Comparison of ENCODE assay signal across 24 cellular contexts in genomic region chr4:149987777-149988410, GRCh38.
DNase-seq lines count a peak whose midpoint lies in the region; ATAC-seq and TF ChIP-seq lines count a peak whose summit lies in the region.
"Had no signal": no experiment of that assay in that cellular context is flagged by ENCODE, and none has a peak within 500 bp of the region (broad histone marks: within the 10 kb centered on the region; RNA-seq: fewer than 3 reads in every experiment).

No MANE protein-coding gene starts in this region.

- DNase-seq in GM23248 (no peak), SK-N-SH (no peak), fibroblast of peridontal ligament (ENCODE audit: extremely low read depth) (peak; percentile 53), retina (peak; percentile 59), caudate nucleus (lab: John Stamatoyannopoulos, UW) (no peak)
- DNase-seq: activated CD8-positive, alpha-beta memory T cell treated with anti-CD3 and anti-CD28 coated beads, Interleukin-2, amount 50 U/mL, for 4 hours; activated effector memory CD4-positive, alpha-beta T cell treated with anti-CD3 and anti-CD28 coated beads, Interleukin-2, amount 50 U/mL, for 16 hours; body of pancreas; DMS79; effector memory CD8-positive, alpha-beta T cell; heart right ventricle; left ventricle myocardium superior; NCI-H1092; NCI-H1930; stimulated activated CD4-positive, alpha-beta T cell treated with anti-CD3 and anti-CD28 coated beads, Interleukin-2, amount 100 ng/mL, for 48 hours; stimulated activated naive B cell treated with anti-CD40 and anti-IgM and Interleukin-4, amounts not matched to agents 10 μg/mL and 1 μg/mL and 100 μg/mL, for 72 hours; T-helper 2 cell had no signal

- no peaks in the 10 kb centered on the region for H3K79me2 ChIP-seq in GM23248 (ENCODE audit: insufficient read depth)
- H3K79me2 ChIP-seq in SK-N-SH (ENCODE audit: insufficient read depth): no peaks in the 10 kb centered on the region

- H3K4me2 ChIP-seq in GM23248 (ENCODE audit: unreplicated experiment) (no peak overlapping the region), SK-N-SH (peak overlapping the region; percentile 62)

- WGBS in GM23248 (ENCODE audit: low coverage in 1 of 2, low lambda C conversion rate in 2 of 2, missing lambda C conversion rate in 2 of 2), 2 experiments: 70 to 79% methylated on average over 3 of the region's 3 CpGs
- 13% methylated on average over 3 of the region's 3 CpGs for WGBS in SK-N-SH (ENCODE audit: low lambda C conversion rate)

- POLR2A ChIA-PET in SK-N-SH (lab: Yijun Ruan, JAX): no interaction called here

- no peaks in the 10 kb centered on the region for H3K36me3 ChIP-seq in GM23248 (ENCODE audit: low read depth)
- H3K36me3 ChIP-seq in SK-N-SH (replicated peaks in 1 of 2; ENCODE audit: control insufficient read depth in 1 of 2, insufficient read depth in 2 of 2, low read length in 1 of 2): no peaks in the 10 kb centered on the region
- H3K36me3 ChIP-seq: heart right ventricle, neutrophil, thoracic aorta had no signal

- H3K4me3 ChIP-seq in GM23248: no peak overlapping the region
- peak overlapping the region in 1 of 2 experiments; percentile 19; a peak in 1 of 4 replicates for H3K4me3 ChIP-seq in SK-N-SH (ENCODE audit: low read depth in 2 of 2, low read length in 1 of 2)
- H3K4me3 ChIP-seq: body of pancreas, heart right ventricle, thoracic aorta had no signal

- H3K27ac ChIP-seq in GM23248 (no peak overlapping the region), SK-N-SH (ENCODE audit: low read depth in 2 of 2, low read length in 1 of 2) (peak overlapping the region; percentile 54 to 95), caudate nucleus (ENCODE audit: low read depth, low read length) (no peak overlapping the region)
- H3K27ac ChIP-seq: body of pancreas, HL-60, neutrophil, thoracic aorta, VCaP had no signal

- no peaks in the 10 kb centered on the region for H3K9me2 ChIP-seq in GM23248 (ENCODE audit: insufficient read depth)
- H3K9me2 ChIP-seq in SK-N-SH: no peaks in the 10 kb centered on the region

- H3F3A ChIP-seq in GM23248 (ENCODE audit: insufficient read depth) (no peaks in the 10 kb centered on the region), SK-N-SH (replicated peaks; ENCODE audit: insufficient read depth) (no peaks in the 10 kb centered on the region)

- no peak for TF ChIP-seq RAD21 in SK-N-SH (IDR thresholded peaks at IDR 0.05; ENCODE audit: low read length)

- 0 out of 2 replicates have a peak overlapping the region, but pooled peaks have one; percentile 25 for H2AFZ ChIP-seq in GM23248
- H2AFZ ChIP-seq in SK-N-SH (ENCODE audit: low read depth): peak overlapping the region; percentile 64; the same call in 1 of the 2 replicates

- in situ Hi-C loops in GM23248 (cut with MboI): loop anchor here (25.0 kb wide), 1 partner anchor 599 kb away; the partner anchor contains the start of gene MAB21L2

- H4K20me1 ChIP-seq in GM23248 (ENCODE audit: insufficient read depth) (no peaks in the 10 kb centered on the region), SK-N-SH (ENCODE audit: insufficient read depth) (no peaks in the 10 kb centered on the region)

- CTCF ChIA-PET in SK-N-SH (lab: Yijun Ruan, JAX): interaction anchor here (1.1 to 4.2 kb wide), 6 partner anchors 11 to 879 kb away, joined by 3 to 18 read pairs (median 4); no protein-coding TSS in a partner anchor

- H3K4me1 ChIP-seq in GM23248 (ENCODE audit: insufficient read depth): no peaks in the 10 kb centered on the region
- H3K4me1 ChIP-seq in SK-N-SH (ENCODE audit: control insufficient read depth in 1 of 2, insufficient read depth in 2 of 2, low read depth in 1 of 2, low read length in 1 of 2): peaks cover 13 to 16% of the 10 kb centered on the region in 2 experiments

- H3K9ac ChIP-seq in GM23248 (no peak overlapping the region), SK-N-SH (no peak overlapping the region)

- no peak for TF ChIP-seq CTCF in SK-N-SH (IDR thresholded peaks at IDR 0.05)

- H3K9me3 ChIP-seq in GM23248 (ENCODE audit: low read depth): no peaks in the 10 kb centered on the region
- no peaks in the 10 kb centered on the region for H3K9me3 ChIP-seq in SK-N-SH
- H3K9me3 ChIP-seq: body of pancreas, heart right ventricle, neutrophil, thoracic aorta had no signal

- ATAC-seq in GM21515 (IDR thresholded peaks at IDR 0.05; ENCODE audit: unreplicated experiment) (no peak), HG03571 (IDR thresholded peaks at IDR 0.05; ENCODE audit: unreplicated experiment) (no peak)
- ATAC-seq: body of pancreas; effector memory CD8-positive, alpha-beta T cell; HepG2; left ventricle myocardium superior; stimulated activated naive B cell treated with anti-CD40 and anti-IgM and Interleukin-4, amounts not matched to agents 10 μg/mL and 1 μg/mL and 100 μg/mL, for 72 hours had no signal

- no peaks in the 10 kb centered on the region for H3K27me3 ChIP-seq in GM23248 (replicated peaks; ENCODE audit: insufficient read depth)
- H3K27me3 ChIP-seq in SK-N-SH (ENCODE audit: insufficient read depth): no peaks in the 10 kb centered on the region
- H3K27me3 ChIP-seq: body of pancreas, heart right ventricle, neutrophil had no signal

- no peak for TF ChIP-seq EP300 in SK-N-SH (IDR thresholded peaks at IDR 0.05; ENCODE audit: borderline replicate concordance in 1 of 2, low read depth in 1 of 2, low read length in 1 of 2)

TF ChIP-seq in SK-N-SH, 30 proteins besides CTCF, POLR2A, EP300 and RAD21:
- no peak for TF ChIP-seq FOSL2 (IDR thresholded peaks at IDR 0.05; ENCODE audit: borderline replicate concordance, low read depth)
- no peak for TF ChIP-seq POLR2AphosphoS5 (IDR thresholded peaks at IDR 0.05; ENCODE audit: low read depth, low read length)
- TF ChIP-seq TCF12 (IDR thresholded peaks at IDR 0.05): peak; percentile 73
TF ChIP-seq in SK-N-SH: peak in this region for 1.

Comparison
In these comparisons a context has a peak if more than half of its experiments do, and no peak if none do; other contexts are left out.
1. DNase-seq: peak in fibroblast of peridontal ligament (single experiment) and retina (single experiment); none in GM23248 (single experiment), SK-N-SH (single experiment) and caudate nucleus (0 of 61).
2. H3K27ac ChIP-seq: peak in SK-N-SH (2 of 2); none in GM23248 (single experiment) and caudate nucleus (single experiment).